ENCODE assay signal across 22 cellular contexts in genomic region chr17:40402668-40403067, GRCh38. TPM values are rescaled to one million over a fixed set of nuclear protein-coding genes. Genes with fewer than 3 reads are reported as not detected.
DNase-seq lines count a peak whose midpoint lies in the region; ATAC-seq, FAIRE-seq and TF ChIP-seq lines count a peak whose summit lies in the region.
"Had no signal": no experiment of that assay in that cellular context is flagged by ENCODE, and none has a peak within 500 bp of the region (broad histone marks: within the 10 kb centered on the region; RNA-seq: fewer than 3 reads in every experiment).

No MANE protein-coding gene starts in this region.

- H3K4me1 ChIP-seq in naive thymus-derived CD4-positive, alpha-beta T cell (ENCODE audit: control insufficient read depth in 2 of 2, insufficient read depth in 2 of 2, low read length in 2 of 2): no peaks in the 10 kb centered on the region
- H3K4me1 ChIP-seq: body of pancreas, left lung, tibial artery had no signal

- FAIRE-seq in GM18507 (lab: Jason Lieb, UNC): peak; percentile 12
- FAIRE-seq: colon, endometrium had no signal

- peaks cover 39% of the 10 kb centered on the region for H3K4me1 Mint-ChIP-seq in activated naive CD4-positive, alpha-beta T cell treated with anti-CD3 and anti-CD28 coated beads, Interleukin-2, amount 10 ng/mL, durations not matched to agents 7 days and 5 days
- peaks cover 26% of the 10 kb centered on the region for H3K4me1 Mint-ChIP-seq in activated T-helper 2 cell treated with anti-CD3 and anti-CD28 coated beads, Interferon-gamma antibody, Interleukin-2, Interleukin-4, amounts not matched to agents 10 μg/mL and 5 μg/mL and 100 μg/mL, durations not matched to agents 14 hours and 24 hours and 36 hours (ENCODE audit: low read depth)
- peaks cover 8 to 39% (median 23%) of the 10 kb centered on the region in 7 donors for H3K4me1 Mint-ChIP-seq in naive thymus-derived CD4-positive, alpha-beta T cell
- H3K4me1 Mint-ChIP-seq in type B pancreatic cell (ENCODE audit: unreplicated experiment) (no peaks in the 10 kb centered on the region), WTC11 (no peaks in the 10 kb centered on the region)
- H3K4me1 Mint-ChIP-seq: H9, neural crest cell had no signal

- no peaks in the 10 kb centered on the region for H3K9me3 ChIP-seq in naive thymus-derived CD4-positive, alpha-beta T cell (ENCODE audit: control insufficient read depth in 2 of 3, low read length in 3 of 3)
- H3K9me3 ChIP-seq: body of pancreas, left lung, tibial artery had no signal

- H3K36me3 Mint-ChIP-seq in activated naive CD4-positive, alpha-beta T cell treated with anti-CD3 and anti-CD28 coated beads, Interleukin-2, amount 10 ng/mL, durations not matched to agents 7 days and 5 days: peaks cover 62% of the 10 kb centered on the region
- peaks cover 47 to 67% of the 10 kb centered on the region in 2 donors for H3K36me3 Mint-ChIP-seq in activated naive CD4-positive, alpha-beta T cell treated with anti-CD3 and anti-CD28 coated beads, Interleukin-2, amount 50 U/mL, for 72 hours
- peaks cover 84% of the 10 kb centered on the region for H3K36me3 Mint-ChIP-seq in activated T-helper 2 cell treated with anti-CD3 and anti-CD28 coated beads, Interferon-gamma antibody, Interleukin-2, Interleukin-4, amounts not matched to agents 10 μg/mL and 5 μg/mL and 100 μg/mL, durations not matched to agents 14 hours and 24 hours and 36 hours (ENCODE audit: low read depth)
- peaks cover 0 to 33% (median 0%) of the 10 kb centered on the region in 5 donors for H3K36me3 Mint-ChIP-seq in naive thymus-derived CD4-positive, alpha-beta T cell
- peaks cover 10% of the 10 kb centered on the region for H3K36me3 Mint-ChIP-seq in type B pancreatic cell
- peaks cover 91% of the 10 kb centered on the region for H3K36me3 Mint-ChIP-seq in WTC11
- H3K36me3 Mint-ChIP-seq: immature natural killer cell had no signal

- DNase-seq in activated naive CD4-positive, alpha-beta T cell treated with anti-CD3 and anti-CD28 coated beads, Interleukin-2, amount 10 ng/mL, durations not matched to agents 7 days and 5 days: no peak
- DNase-seq in activated naive CD4-positive, alpha-beta T cell treated with anti-CD3 and anti-CD28 coated beads, Interleukin-2, amount 50 U/mL, for 72 hours (ENCODE audit: low spot score in 2 of 2): no peak
- no peak for DNase-seq in GM18507 (ENCODE audit: extremely low spot score, insufficient read length, low read depth)
- DNase-seq in activated T-helper 2 cell treated with anti-CD3 and anti-CD28 coated beads, Interferon-gamma antibody, Interleukin-2, Interleukin-4, amounts not matched to agents 10 μg/mL and 5 μg/mL and 100 μg/mL, durations not matched to agents 14 hours and 24 hours and 36 hours (ENCODE audit: low spot score): no peak
- peak in 4 of 9 donors; percentile 21 to 48 (median 35) for DNase-seq in naive thymus-derived CD4-positive, alpha-beta T cell
- DNase-seq in NCI-H2227 treated with DMSO at 0.1 percent for 48 hours (lab: John Stamatoyannopoulos, UW): no peak
- no peak for DNase-seq in type B pancreatic cell (ENCODE audit: extremely low spot score, unreplicated experiment)
- no peak for DNase-seq in WTC11 (ENCODE audit: low spot score)
- DNase-seq: body of pancreas; COR-L47; foreskin fibroblast; H9; immature natural killer cell; Kasumi-1; left lung; NCI-H1105; NCI-H524; stimulated activated CD4-positive, alpha-beta T cell treated with anti-CD3 and anti-CD28 coated beads, Interleukin-1b, Interleukin-23, amount 100 ng/mL, for 48 hours; tibial artery had no signal

- peak overlapping the region; percentile 88 for H3K27ac Mint-ChIP-seq in activated naive CD4-positive, alpha-beta T cell treated with anti-CD3 and anti-CD28 coated beads, Interleukin-2, amount 10 ng/mL, durations not matched to agents 7 days and 5 days
- H3K27ac Mint-ChIP-seq in activated naive CD4-positive, alpha-beta T cell treated with anti-CD3 and anti-CD28 coated beads, Interleukin-2, amount 50 U/mL, for 72 hours: no peak overlapping the region
- peak overlapping the region; percentile 50 for H3K27ac Mint-ChIP-seq in activated T-helper 2 cell treated with anti-CD3 and anti-CD28 coated beads, Interferon-gamma antibody, Interleukin-2, Interleukin-4, amounts not matched to agents 10 μg/mL and 5 μg/mL and 100 μg/mL, durations not matched to agents 14 hours and 24 hours and 36 hours
- H3K27ac Mint-ChIP-seq in naive thymus-derived CD4-positive, alpha-beta T cell: peak overlapping the region; percentile 19 to 83 (median 49)
- no peak overlapping the region for H3K27ac Mint-ChIP-seq in type B pancreatic cell
- no peak overlapping the region for H3K27ac Mint-ChIP-seq in WTC11
- H3K27ac Mint-ChIP-seq: immature natural killer cell had no signal

- no peak overlapping the region for H3K27ac ChIP-seq in naive thymus-derived CD4-positive, alpha-beta T cell (ENCODE audit: low read depth, low read length)
- H3K27ac ChIP-seq: body of pancreas, left lung, tibial artery had no signal

- ATAC-seq in activated naive CD4-positive, alpha-beta T cell treated with anti-CD3 and anti-CD28 coated beads, Interleukin-2, amount 50 U/mL, for 72 hours: no peak
- ATAC-seq in naive thymus-derived CD4-positive, alpha-beta T cell: peak; percentile 48
- ATAC-seq in WTC11: no peak
- ATAC-seq: body of pancreas, left lung had no signal

- no peaks in the 10 kb centered on the region for H3K9me3 Mint-ChIP-seq in activated naive CD4-positive, alpha-beta T cell treated with anti-CD3 and anti-CD28 coated beads, Interleukin-2, amount 10 ng/mL, durations not matched to agents 7 days and 5 days
- no peaks in the 10 kb centered on the region for H3K9me3 Mint-ChIP-seq in activated naive CD4-positive, alpha-beta T cell treated with anti-CD3 and anti-CD28 coated beads, Interleukin-2, amount 50 U/mL, for 72 hours
- H3K9me3 Mint-ChIP-seq in activated T-helper 2 cell treated with anti-CD3 and anti-CD28 coated beads, Interferon-gamma antibody, Interleukin-2, Interleukin-4, amounts not matched to agents 10 μg/mL and 5 μg/mL and 100 μg/mL, durations not matched to agents 14 hours and 24 hours and 36 hours: no peaks in the 10 kb centered on the region
- no peaks in the 10 kb centered on the region for H3K9me3 Mint-ChIP-seq in naive thymus-derived CD4-positive, alpha-beta T cell
- H3K9me3 Mint-ChIP-seq in type B pancreatic cell (no peaks in the 10 kb centered on the region), WTC11 (no peaks in the 10 kb centered on the region)
- H3K9me3 Mint-ChIP-seq: H9, immature natural killer cell, neural crest cell had no signal

- H3K4me3 ChIP-seq in naive thymus-derived CD4-positive, alpha-beta T cell (ENCODE audit: low read length): peak overlapping the region; percentile 7
- H3K4me3 ChIP-seq: body of pancreas, left lung, tibial artery had no signal

- CTCF ChIA-PET in activated naive CD4-positive, alpha-beta T cell treated with anti-CD3 and anti-CD28 coated beads, Interleukin-2, amount 10 ng/mL, durations not matched to agents 7 days and 5 days (lab: Charles Lee): interaction anchor here (1.0 to 1.6 kb wide), 2 partner anchors 10 to 15 kb away, joined by 3 to 5 read pairs; no protein-coding TSS in a partner anchor
- CTCF ChIA-PET in naive thymus-derived CD4-positive, alpha-beta T cell (lab: Charles Lee): interaction anchor here (0.7 to 3.1 kb wide), 11 partner anchors 9 to 1409 kb away, joined by 3 to 50 read pairs (median 4); partner anchors contain the start of gene P3H4
- CTCF ChIA-PET in WTC11 (lab: Charles Lee): interaction anchor here (1.0 kb wide), 1 partner anchor 157 kb away, joined by 3 read pairs; no protein-coding TSS in a partner anchor

- no peaks in the 10 kb centered on the region for H3K36me3 ChIP-seq in naive thymus-derived CD4-positive, alpha-beta T cell (ENCODE audit: control insufficient read depth in 2 of 3, insufficient read depth in 3 of 3, low read length in 3 of 3)
- H3K36me3 ChIP-seq: tibial artery had no signal

- intact Hi-C loops in activated T-helper 2 cell treated with anti-CD3 and anti-CD28 coated beads, Interferon-gamma antibody, Interleukin-2, Interleukin-4, amounts not matched to agents 10 μg/mL and 5 μg/mL and 100 μg/mL, durations not matched to agents 14 hours and 24 hours and 36 hours (cut with micrococcal nuclease): loop anchor here (5.0 kb wide), 2 partner anchors 40 kb away; partner anchors contain the start of genes GJD3 and IGFBP4
- intact Hi-C loops in naive thymus-derived CD4-positive, alpha-beta T cell (cut with micrococcal nuclease): loop anchor here in 1 of 2 donors (5.0 kb wide), 1 partner anchor 40 kb away; the partner anchor contains the start of gene IGFBP4

- no peak for TF ChIP-seq CTCF in type B pancreatic cell (conservative IDR thresholded peaks at IDR 0.05)
- TF ChIP-seq CTCF in WTC11 (IDR thresholded peaks at IDR 0.05): no peak

- peak overlapping the region; percentile 33 for H3K4me3 Mint-ChIP-seq in activated naive CD4-positive, alpha-beta T cell treated with anti-CD3 and anti-CD28 coated beads, Interleukin-2, amount 10 ng/mL, durations not matched to agents 7 days and 5 days
- no peak overlapping the region for H3K4me3 Mint-ChIP-seq in activated T-helper 2 cell treated with anti-CD3 and anti-CD28 coated beads, Interferon-gamma antibody, Interleukin-2, Interleukin-4, amounts not matched to agents 10 μg/mL and 5 μg/mL and 100 μg/mL, durations not matched to agents 14 hours and 24 hours and 36 hours (ENCODE audit: low read depth)
- H3K4me3 Mint-ChIP-seq in naive thymus-derived CD4-positive, alpha-beta T cell: peak overlapping the region in 8 of 10 donors; percentile 63 to 82 (median 67)
- no peak overlapping the region for H3K4me3 Mint-ChIP-seq in type B pancreatic cell
- no peak overlapping the region for H3K4me3 Mint-ChIP-seq in WTC11
- H3K4me3 Mint-ChIP-seq: H9, immature natural killer cell, neural crest cell had no signal

- H3K27me3 ChIP-seq in naive thymus-derived CD4-positive, alpha-beta T cell (ENCODE audit: control insufficient read depth in 2 of 2, insufficient read depth in 2 of 2, low read length in 2 of 2): no peaks in the 10 kb centered on the region
- H3K27me3 ChIP-seq: body of pancreas, left lung, tibial artery had no signal

- no peaks in the 10 kb centered on the region for H3K27me3 Mint-ChIP-seq in activated naive CD4-positive, alpha-beta T cell treated with anti-CD3 and anti-CD28 coated beads, Interleukin-2, amount 10 ng/mL, durations not matched to agents 7 days and 5 days
- H3K27me3 Mint-ChIP-seq in activated T-helper 2 cell treated with anti-CD3 and anti-CD28 coated beads, Interferon-gamma antibody, Interleukin-2, Interleukin-4, amounts not matched to agents 10 μg/mL and 5 μg/mL and 100 μg/mL, durations not matched to agents 14 hours and 24 hours and 36 hours (ENCODE audit: low read depth): no peaks in the 10 kb centered on the region
- H3K27me3 Mint-ChIP-seq in naive thymus-derived CD4-positive, alpha-beta T cell: no peaks in the 10 kb centered on the region
- no peaks in the 10 kb centered on the region for H3K27me3 Mint-ChIP-seq in type B pancreatic cell
- H3K27me3 Mint-ChIP-seq in WTC11 (ENCODE audit: low read depth): no peaks in the 10 kb centered on the region

- POLR2A ChIA-PET in naive thymus-derived CD4-positive, alpha-beta T cell (lab: Charles Lee): interaction anchor here (0.6 to 1.7 kb wide), 6 partner anchors 9 to 195 kb away, joined by 3 to 7 read pairs (median 4); partner anchors contain the start of gene TOP2A
- POLR2A ChIA-PET in WTC11 (lab: Charles Lee): interaction anchor here (0.7 kb wide), 1 partner anchor 34 kb away, joined by 3 read pairs; no protein-coding TSS in a partner anchor

RNA-seq across cellular contexts. Expression of gene TOP2A, which starts 15.0 kb away (rescaled TPM):
- 100 to 1,000 TPM; 283 to 508 TPM for total RNA-seq in activated naive CD4-positive, alpha-beta T cell treated with anti-CD3 and anti-CD28 coated beads, Interleukin-2, amount 50 U/mL, for 72 hours
- total RNA-seq in activated T-helper 2 cell treated with anti-CD3 and anti-CD28 coated beads, Interferon-gamma antibody, Interleukin-2, Interleukin-4, amounts not matched to agents 10 μg/mL and 5 μg/mL and 100 μg/mL, durations not matched to agents 14 hours and 24 hours and 36 hours: 193 and 199 TPM in 2 replicates
- 100 to 1,000 TPM in 1 of 5 experiments, 1 to 10 TPM in 3, under 1 TPM in 1; 0.54 to 273 (median 1.2) TPM for total RNA-seq in naive thymus-derived CD4-positive, alpha-beta T cell
- not detected for polyA plus RNA-seq in naive thymus-derived CD4-positive, alpha-beta T cell
- 65.8 and 248 TPM in 2 replicates for total RNA-seq in type B pancreatic cell (ENCODE audit: low replicate concordance)
- 273 to 307 TPM (median 292 TPM) in 3 replicates for total RNA-seq in WTC11 (2021)

RNA-seq across cellular contexts. Expression of gene GJD3, which starts 38.1 kb away (rescaled TPM):
- total RNA-seq in activated naive CD4-positive, alpha-beta T cell treated with anti-CD3 and anti-CD28 coated beads, Interleukin-2, amount 50 U/mL, for 72 hours: not detected
- total RNA-seq in activated T-helper 2 cell treated with anti-CD3 and anti-CD28 coated beads, Interferon-gamma antibody, Interleukin-2, Interleukin-4, amounts not matched to agents 10 μg/mL and 5 μg/mL and 100 μg/mL, durations not matched to agents 14 hours and 24 hours and 36 hours: 0.48 TPM in 1 of 2 replicates, not detected in the other
- total RNA-seq in naive thymus-derived CD4-positive, alpha-beta T cell: under 1 TPM in 1 of 5 experiments, not detected in 4; 0.27 TPM
- polyA plus RNA-seq in naive thymus-derived CD4-positive, alpha-beta T cell: not detected
- total RNA-seq in type B pancreatic cell (ENCODE audit: low replicate concordance): 0.36 and 0.43 TPM in 2 replicates
- total RNA-seq in WTC11 (2021): 1.4 to 2.3 TPM (median 2.0 TPM) in 3 replicates
- total RNA-seq: H9, neural crest cell had no signal

RNA-seq across cellular contexts. Expression of gene IGFBP4, which starts 40.6 kb away (rescaled TPM):
- total RNA-seq in activated naive CD4-positive, alpha-beta T cell treated with anti-CD3 and anti-CD28 coated beads, Interleukin-2, amount 50 U/mL, for 72 hours: 10 to 100 TPM in 1 of 2 donors, 1 to 10 TPM in 1; 8.4 to 85.1 TPM
- total RNA-seq in activated T-helper 2 cell treated with anti-CD3 and anti-CD28 coated beads, Interferon-gamma antibody, Interleukin-2, Interleukin-4, amounts not matched to agents 10 μg/mL and 5 μg/mL and 100 μg/mL, durations not matched to agents 14 hours and 24 hours and 36 hours: 54.6 and 59.3 TPM in 2 replicates
- 100 to 1,000 TPM in 1 of 5 experiments, 1 to 10 TPM in 4; 1.5 to 116 (median 1.9) TPM for total RNA-seq in naive thymus-derived CD4-positive, alpha-beta T cell
- 1 to 10 TPM in 1 of 2 donors, under 1 TPM in 1; 0.45 to 1.0 TPM for polyA plus RNA-seq in naive thymus-derived CD4-positive, alpha-beta T cell
- 25.7 and 78.2 TPM in 2 replicates for total RNA-seq in type B pancreatic cell (ENCODE audit: low replicate concordance)
- total RNA-seq in WTC11 (2021): 155 to 172 TPM (median 162 TPM) in 3 replicates

Comparison
In these comparisons a context has a peak if more than half of its experiments do, and no peak if none do; other contexts are left out.
1. H3K27ac Mint-ChIP-seq: peak in activated naive CD4-positive, alpha-beta T cell treated with anti-CD3 and anti-CD28 coated beads, Interleukin-2, amount 10 ng/mL, durations not matched to agents 7 days and 5 days (single experiment), activated T-helper 2 cell treated with anti-CD3 and anti-CD28 coated beads, Interferon-gamma antibody, Interleukin-2, Interleukin-4, amounts not matched to agents 10 μg/mL and 5 μg/mL and 100 μg/mL, durations not matched to agents 14 hours and 24 hours and 36 hours (single experiment) and naive thymus-derived CD4-positive, alpha-beta T cell (9 of 9); none in activated naive CD4-positive, alpha-beta T cell treated with anti-CD3 and anti-CD28 coated beads, Interleukin-2, amount 50 U/mL, for 72 hours (0 of 2), type B pancreatic cell (single experiment) and WTC11 (single experiment).
2. H3K4me3 Mint-ChIP-seq: peak in activated naive CD4-positive, alpha-beta T cell treated with anti-CD3 and anti-CD28 coated beads, Interleukin-2, amount 10 ng/mL, durations not matched to agents 7 days and 5 days (single experiment) and naive thymus-derived CD4-positive, alpha-beta T cell (8 of 10); none in activated T-helper 2 cell treated with anti-CD3 and anti-CD28 coated beads, Interferon-gamma antibody, Interleukin-2, Interleukin-4, amounts not matched to agents 10 μg/mL and 5 μg/mL and 100 μg/mL, durations not matched to agents 14 hours and 24 hours and 36 hours (single experiment), type B pancreatic cell (single experiment) and WTC11 (single experiment).